21 cellular contexts compared by ENCODE assay signal in genomic region chr14:64178814-64179213, GRCh38.
"Had no signal": no experiment of that assay in that cellular context is flagged by ENCODE, and none has a peak within 500 bp of the region (broad histone marks: within the 10 kb centered on the region; RNA-seq: fewer than 3 reads in every experiment).

No MANE protein-coding gene starts in this region.

- H3K9me3 Mint-ChIP-seq: naive B cell; nephron; stimulated activated memory B cell treated with anti-CD40 and anti-IgM and Interleukin-4, amounts not matched to agents 10 μg/mL and 1 μg/mL and 100 μg/mL, for 72 hours; type B pancreatic cell had no signal

- H3K27ac Mint-ChIP-seq: progenitor cell of endocrine pancreas; stimulated activated memory B cell treated with anti-CD40 and anti-IgM and Interleukin-4, amounts not matched to agents 10 μg/mL and 1 μg/mL and 100 μg/mL, for 72 hours; type B pancreatic cell had no signal

- H3K4me3 ChIP-seq: dorsolateral prefrontal cortex, gastrocnemius medialis, heart right ventricle, pancreas, suprapubic skin, thyroid gland had no signal

- H3K27me3 ChIP-seq: dorsolateral prefrontal cortex, gastrocnemius medialis, heart right ventricle, pancreas, suprapubic skin, thyroid gland had no signal

- H3K4me3 Mint-ChIP-seq: naive B cell; nephron; stimulated activated memory B cell treated with anti-CD40 and anti-IgM and Interleukin-4, amounts not matched to agents 10 μg/mL and 1 μg/mL and 100 μg/mL, for 72 hours; type B pancreatic cell had no signal

- H3K27ac ChIP-seq: dorsolateral prefrontal cortex, gastrocnemius medialis, heart right ventricle, pancreas, suprapubic skin, thyroid gland had no signal

- H3K9me3 ChIP-seq: gastrocnemius medialis, heart right ventricle, pancreas, suprapubic skin, thyroid gland had no signal

- H3K27me3 Mint-ChIP-seq: naive B cell; progenitor cell of endocrine pancreas; stimulated activated memory B cell treated with anti-CD40 and anti-IgM and Interleukin-4, amounts not matched to agents 10 μg/mL and 1 μg/mL and 100 μg/mL, for 72 hours; type B pancreatic cell had no signal

- ATAC-seq: gastrocnemius medialis; heart right ventricle; pancreas; right cardiac atrium; stimulated activated memory B cell treated with anti-CD40 and anti-IgM and Interleukin-4, amounts not matched to agents 10 μg/mL and 1 μg/mL and 100 μg/mL, for 72 hours had no signal

- H3K4me1 ChIP-seq: gastrocnemius medialis, heart right ventricle, suprapubic skin, thyroid gland had no signal

- DNase-seq: cortex of kidney; dorsolateral prefrontal cortex; effector CD8-positive, alpha-beta T cell; gastrocnemius medialis; heart right ventricle; hypothalamus; kidney glomerular epithelial cell; mesendoderm; naive B cell; occipital lobe; pancreas; right cardiac atrium; small intestine; stimulated activated CD4-positive, alpha-beta T cell treated with anti-CD3 and anti-CD28 coated beads, Interleukin-12 subunit alpha, Interleukin-12 subunit beta, amount 100 ng/mL, for 4 hours; stimulated activated CD8-positive, alpha-beta memory T cell treated with anti-CD3 and anti-CD28 coated beads, Interleukin-4, amount 100 ng/mL, for 48 hours; thyroid gland had no signal
